25 cellular contexts compared by ENCODE assay signal in genomic region chr13:21453352-21454089, GRCh38. TPM values are rescaled to one million over a fixed set of nuclear protein-coding genes. Genes with fewer than 3 reads are reported as not detected.
DNase-seq lines count a peak whose midpoint lies in the region; ATAC-seq, FAIRE-seq and TF ChIP-seq lines count a peak whose summit lies in the region.
"Had no signal": no experiment of that assay in that cellular context is flagged by ENCODE, and none has a peak within 500 bp of the region (broad histone marks: within the 10 kb centered on the region; RNA-seq: fewer than 3 reads in every experiment).

No MANE protein-coding gene starts in this region.

- H3K27me3 ChIP-seq in mesenchymal stem cell (ENCODE audit: control insufficient read depth in 1 of 2, insufficient read depth in 1 of 2, low read length in 2 of 2) = no peaks in the 10 kb centered on the region
- no peaks in the 10 kb centered on the region for H3K27me3 ChIP-seq in heart left ventricle
- H3K27me3 ChIP-seq: SJCRH30 had no signal

- FAIRE-seq in GM18507 (lab: Jason Lieb, UNC) = peak; percentile 9
- FAIRE-seq: colon, K562, keratinocyte had no signal

- no peak overlapping the region for H3K18ac ChIP-seq in mesenchymal stem cell (ENCODE audit: low read depth in 1 of 2, low read length in 2 of 2)

- H3K4ac ChIP-seq in mesenchymal stem cell (ENCODE audit: low read depth in 1 of 2, low read length in 2 of 2) = no peak overlapping the region

- no peak overlapping the region for H2BK12ac ChIP-seq in mesenchymal stem cell (ENCODE audit: low read length in 2 of 2)

- intact Hi-C loops in heart left ventricle (cut with DNase I) = loop anchor here in 1 of 10 donors (10.0 kb wide), 1 partner anchor 49 kb away; no protein-coding TSS in a partner anchor

- H3K4me3 ChIP-seq in AG10803 (ENCODE audit: low read length) (no peak overlapping the region), fibroblast of mammary gland (ENCODE audit: control insufficient read depth, low read depth, low read length) (no peak overlapping the region), mesenchymal stem cell (ENCODE audit: insufficient read depth in 1 of 2, low read depth in 1 of 2, low read length in 2 of 2) (no peak overlapping the region), heart left ventricle (peak overlapping the region in 1 of 12 donors; percentile 0)
- H3K4me3 ChIP-seq: K562, SJCRH30, skin epidermis had no signal

- no peak overlapping the region for H4K8ac ChIP-seq in mesenchymal stem cell (ENCODE audit: low read length)

- no peak overlapping the region for H3K4me2 ChIP-seq in mesenchymal stem cell (ENCODE audit: low read length, poor library complexity, severe bottlenecking)

- no peak overlapping the region for H2BK5ac ChIP-seq in mesenchymal stem cell (ENCODE audit: low read depth, low read length, poor library complexity, severe bottlenecking)

- H2BK120ac ChIP-seq in mesenchymal stem cell (ENCODE audit: low read depth, low read length) = no peak overlapping the region

- H4K91ac ChIP-seq in mesenchymal stem cell (ENCODE audit: low read length) = no peak overlapping the region

- TF ChIP-seq POLR2A in heart left ventricle (IDR thresholded peaks at IDR 0.05) = no peak

- no peaks in the 10 kb centered on the region for H3K36me3 ChIP-seq in mesenchymal stem cell (ENCODE audit: control insufficient read depth in 1 of 2, insufficient read depth in 2 of 2, low read depth in 1 of 2, low read length in 2 of 2)
- no peaks in the 10 kb centered on the region for H3K36me3 ChIP-seq in heart left ventricle

- no peak overlapping the region for H3K23ac ChIP-seq in mesenchymal stem cell (ENCODE audit: low read length in 2 of 2)

- H3K27ac ChIP-seq in mesenchymal stem cell (ENCODE audit: low read length, poor library complexity, severe bottlenecking) = no peak overlapping the region
- H3K27ac ChIP-seq in heart left ventricle = peak overlapping the region in 1 of 12 donors; percentile 69
- H3K27ac ChIP-seq: SJCRH30 had no signal

- H2AFZ ChIP-seq in mesenchymal stem cell (ENCODE audit: low read depth, low read length) = no peak overlapping the region

- DNase-seq in AG10803 (ENCODE audit: low read depth) = peak; percentile 77
- DNase-seq in GM18507 (ENCODE audit: extremely low spot score, insufficient read length, low read depth) = no peak
- peak; percentile 51 for DNase-seq in fibroblast of mammary gland (ENCODE audit: low read depth)
- DNase-seq in mesenchymal stem cell = peak; percentile 20
- no peak for DNase-seq in heart left ventricle
- DNase-seq in GM20000 (ENCODE audit: low spot score) = no peak
- DNase-seq in NCI-H1436 treated with DMSO at 0.1 percent for 48 hours (lab: John Stamatoyannopoulos, UW) = no peak
- DNase-seq: ACHN; activated CD4-positive, alpha-beta T cell treated with anti-CD3 and anti-CD28 coated beads for 1 hour; activated naive CD4-positive, alpha-beta T cell; activated T-cell treated with anti-CD3 and anti-CD28 coated beads, Interleukin-2, amount 50 U/mL, for 4 hours; amniotic stem cell; DMS 273 treated with DMSO at 0.1 percent for 48 hours; effector memory CD4-positive, alpha-beta T cell; MM.1S; NCI-H146; NCI-H524; SJCRH30; stimulated activated CD4-positive, alpha-beta T cell treated with anti-CD3 and anti-CD28 coated beads, Interleukin-2, amount 100 ng/mL, for 24 hours had no signal

- no peak overlapping the region for H2AK5ac ChIP-seq in mesenchymal stem cell (ENCODE audit: low read length, severe bottlenecking)

- H3K9me3 ChIP-seq in mesenchymal stem cell (ENCODE audit: control insufficient read depth, low read length) = peaks cover 3% of the 10 kb centered on the region
- H3K9me3 ChIP-seq in heart left ventricle = peaks cover 0 to 13% (median 0%) of the 10 kb centered on the region in 12 donors

- H3K9ac ChIP-seq in mesenchymal stem cell (ENCODE audit: low read length) = no peak overlapping the region

- peaks cover 1% of the 10 kb centered on the region for H3K79me1 ChIP-seq in mesenchymal stem cell (replicated peaks; ENCODE audit: low read length, poor library complexity, severe bottlenecking)

- H2BK15ac ChIP-seq in mesenchymal stem cell (ENCODE audit: low read depth, poor library complexity, severe bottlenecking) = no peak overlapping the region

- no peak overlapping the region for H3K14ac ChIP-seq in mesenchymal stem cell (ENCODE audit: low read length in 2 of 2)

- TF ChIP-seq CTCF in AG10803 (conservative IDR thresholded peaks at IDR 0.05; ENCODE audit: low read length) (no peak), fibroblast of mammary gland (conservative IDR thresholded peaks at IDR 0.05; ENCODE audit: control insufficient read depth, insufficient read depth, low read depth, low read length) (no peak), heart left ventricle (IDR thresholded peaks at IDR 0.05) (no peak), GM20000 (IDR thresholded peaks at IDR 0.05; ENCODE audit: extremely low read depth, missing control alignments) (no peak)

- no peak for ATAC-seq in GM19467 (IDR thresholded peaks at IDR 0.05; ENCODE audit: unreplicated experiment)
- no peak for ATAC-seq in heart left ventricle
- ATAC-seq: activated T-cell treated with anti-CD3 and anti-CD28 coated beads, Interleukin-2, amount 50 U/mL, for 4 hours; K562; stimulated activated effector memory CD8-positive, alpha-beta T cell treated with anti-CD3 and anti-CD28 coated beads, Interleukin-12 subunit alpha, Interleukin-12 subunit beta, amount 100 ng/mL, for 72 hours had no signal

- 95% methylated on average over 4 of the region's 6 CpGs for WGBS in mesenchymal stem cell
- 87 to 99% (median 96%) methylated on average over 6 of the region's 6 CpGs for WGBS in heart left ventricle, 4 donors

- H3K4me1 ChIP-seq in mesenchymal stem cell (ENCODE audit: control insufficient read depth, insufficient read depth, low read depth, low read length) (no peaks in the 10 kb centered on the region), heart left ventricle (peaks cover 0 to 70% (median 13%) of the 10 kb centered on the region in 12 donors)

RNA-seq across cellular contexts. Expression of gene ZDHHC20, which starts 5.6 kb away (rescaled TPM):
- polyA plus RNA-seq in mesenchymal stem cell (2013, experiment 1 of 2) = 47.3 TPM
- polyA plus RNA-seq in mesenchymal stem cell (2013, experiment 2 of 2) = 50.9 TPM
- 10 to 100 TPM; 14.1 to 36.4 (median 17.1) TPM for total RNA-seq in heart left ventricle
- 1 to 10 TPM; 6.2 to 9.9 TPM for polyA plus RNA-seq in heart left ventricle

Comparison
In these comparisons a context has a peak if more than half of its experiments do, and no peak if none do; other contexts are left out.
1. DNase-seq: peak in AG10803 (single experiment), fibroblast of mammary gland (single experiment) and mesenchymal stem cell (single experiment); none in GM18507 (single experiment), heart left ventricle (0 of 5), GM20000 (single experiment) and NCI-H1436 treated with DMSO at 0.1 percent for 48 hours (single experiment).